Comparison of ENCODE assay signal across 1 cellular context in the genomic region with DNA sequence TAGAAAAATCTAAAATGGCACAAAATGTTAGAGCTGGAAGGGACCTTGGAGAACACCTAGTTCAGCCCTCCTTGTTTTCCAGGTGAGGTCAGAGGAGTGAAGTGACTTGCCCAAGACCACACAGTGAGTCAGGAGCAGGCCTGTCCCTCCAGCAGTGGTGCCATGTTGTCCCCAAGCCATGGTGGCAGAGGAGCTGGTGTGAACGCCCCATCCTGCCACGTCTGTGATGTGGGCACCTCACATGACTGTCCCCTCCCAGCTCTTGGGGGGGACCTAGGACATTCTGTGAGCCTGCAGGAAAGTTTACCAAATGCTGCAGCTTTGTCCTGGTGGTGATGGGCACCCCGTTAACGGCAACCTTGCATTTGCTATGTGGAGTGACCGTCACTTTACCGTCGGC.
TF ChIP-seq lines count a peak whose summit lies in the region.

No MANE protein-coding gene starts in this region.

TF ChIP-seq in H1, 55 proteins besides CTCF, POLR2A, EP300 and RAD21:
- no peak for TF ChIP-seq KDM1A (IDR thresholded peaks at IDR 0.05; ENCODE audit: borderline replicate concordance, low read length)
- TF ChIP-seq, protein P1, sequence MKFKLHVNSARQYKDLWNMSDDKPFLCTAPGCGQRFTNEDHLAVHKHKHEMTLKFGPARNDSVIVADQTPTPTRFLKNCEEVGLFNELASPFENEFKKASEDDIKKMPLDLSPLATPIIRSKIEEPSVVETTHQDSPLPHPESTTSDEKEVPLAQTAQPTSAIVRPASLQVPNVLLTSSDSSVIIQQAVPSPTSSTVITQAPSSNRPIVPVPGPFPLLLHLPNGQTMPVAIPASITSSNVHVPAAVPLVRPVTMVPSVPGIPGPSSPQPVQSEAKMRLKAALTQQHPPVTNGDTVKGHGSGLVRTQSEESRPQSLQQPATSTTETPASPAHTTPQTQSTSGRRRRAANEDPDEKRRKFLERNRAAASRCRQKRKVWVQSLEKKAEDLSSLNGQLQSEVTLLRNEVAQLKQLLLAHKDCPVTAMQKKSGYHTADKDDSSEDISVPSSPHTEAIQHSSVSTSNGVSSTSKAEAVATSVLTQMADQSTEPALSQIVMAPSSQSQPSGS (IDR thresholded peaks at IDR 0.05; ENCODE audit: low read length), result no peak
- TF ChIP-seq HDAC6 (IDR thresholded peaks at IDR 0.05; ENCODE audit: low read depth, low read length), result no peak
- TF ChIP-seq SP1 (IDR thresholded peaks at IDR 0.05; ENCODE audit: low read depth, low read length), result no peak
- no peak for TF ChIP-seq CHD7 (IDR thresholded peaks at IDR 0.05; ENCODE audit: insufficient replicate concordance, low read length)
- TF ChIP-seq CTBP2 (IDR thresholded peaks at IDR 0.05; ENCODE audit: borderline replicate concordance, insufficient read depth, insufficient read length, low read length), result no peak
- no peak for TF ChIP-seq FOSL1 (IDR thresholded peaks at IDR 0.05; ENCODE audit: insufficient read depth, low read depth, low read length)
- no peak for TF ChIP-seq BACH1 (IDR thresholded peaks at IDR 0.05; ENCODE audit: low read length)
TF ChIP-seq in H1: peak in this region for 0.
